ENCODE assay signal across 1 cellular context in genomic region chr10:30348378-30348776, GRCh38.
TF ChIP-seq lines count a peak whose summit lies in the region.

No MANE protein-coding gene starts in this region.

TF ChIP-seq in H1, 55 proteins besides CTCF, POLR2A, EP300 and RAD21:
- TF ChIP-seq NANOG (IDR thresholded peaks at IDR 0.05; ENCODE audit: insufficient read depth, low read depth, low read length, poor library complexity, severe bottlenecking), result no peak
- TF ChIP-seq POLR2AphosphoS5 (IDR thresholded peaks at IDR 0.05; ENCODE audit: low read depth, low read length), result no peak
- no peak for TF ChIP-seq CHD7 (IDR thresholded peaks at IDR 0.05; ENCODE audit: insufficient replicate concordance, low read length)
- no peak for TF ChIP-seq KDM5A (IDR thresholded peaks at IDR 0.05; ENCODE audit: low read length)
- TF ChIP-seq ATF3 (IDR thresholded peaks at IDR 0.05; ENCODE audit: insufficient read depth, low read depth, low read length), result no peak
- no peak for TF ChIP-seq FOSL1 (IDR thresholded peaks at IDR 0.05; ENCODE audit: insufficient read depth, low read depth, low read length)
- no peak for TF ChIP-seq SP1 (IDR thresholded peaks at IDR 0.05; ENCODE audit: low read depth, low read length)
- no peak for TF ChIP-seq KDM4A (IDR thresholded peaks at IDR 0.05; ENCODE audit: low read depth, low read length, severe bottlenecking)
- no peak for TF ChIP-seq USF2 (IDR thresholded peaks at IDR 0.05; ENCODE audit: low read length)
- no peak for TF ChIP-seq RNF2 (IDR thresholded peaks at IDR 0.05; ENCODE audit: borderline replicate concordance, low read depth, low read length, missing control alignments, poor library complexity, severe bottlenecking)
- no peak for TF ChIP-seq SAP30 (IDR thresholded peaks at IDR 0.05; ENCODE audit: insufficient read depth, insufficient replicate concordance, low read length)
- TF ChIP-seq CEBPB (IDR thresholded peaks at IDR 0.05; ENCODE audit: low read depth, low read length), result no peak
- no peak for TF ChIP-seq SIX5 (IDR thresholded peaks at IDR 0.05; ENCODE audit: low read depth, low read length)
- no peak for TF ChIP-seq SIRT6 (IDR thresholded peaks at IDR 0.05; ENCODE audit: low read length)
- TF ChIP-seq CBX8 (IDR thresholded peaks at IDR 0.05; ENCODE audit: borderline replicate concordance, low read depth, low read length), result no peak
- TF ChIP-seq CBX5 (IDR thresholded peaks at IDR 0.05; ENCODE audit: low read depth, low read length), result no peak
- TF ChIP-seq NRF1 (IDR thresholded peaks at IDR 0.05; ENCODE audit: low read depth, low read length), result no peak
- no peak for TF ChIP-seq BRCA1 (IDR thresholded peaks at IDR 0.05; ENCODE audit: low read depth, low read length)
- no peak for TF ChIP-seq TBP (IDR thresholded peaks at IDR 0.05; ENCODE audit: low read depth, low read length)
- TF ChIP-seq TEAD4 (IDR thresholded peaks at IDR 0.05; ENCODE audit: low read depth, low read length), result no peak
